ENCODE assay signal across 11 cellular contexts in the genomic region with DNA sequence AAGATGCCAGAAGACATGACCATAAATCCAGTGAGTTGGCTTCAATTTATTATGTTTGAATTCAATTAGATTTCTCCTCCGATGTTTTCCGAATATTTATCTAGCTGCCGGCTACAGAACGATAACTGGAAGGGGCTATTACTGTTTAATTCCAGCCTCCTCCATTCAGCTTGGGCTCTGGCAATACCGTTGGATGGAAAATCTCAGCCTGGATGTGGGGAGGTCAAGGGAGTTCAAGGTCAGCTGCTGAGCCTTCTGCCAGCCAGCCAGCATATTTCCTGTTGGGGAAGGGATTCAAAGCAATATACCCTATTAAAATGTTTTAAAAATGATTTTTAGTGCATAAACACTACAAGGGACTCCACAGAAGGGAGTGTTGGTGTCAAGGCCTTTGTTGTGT. TPM values are rescaled to one million over a fixed set of nuclear protein-coding genes. Genes with fewer than 3 reads are reported as not detected.
"Had no signal": no experiment of that assay in that cellular context is flagged by ENCODE, and none has a peak within 500 bp of the region (broad histone marks: within the 10 kb centered on the region; RNA-seq: fewer than 3 reads in every experiment).

No MANE protein-coding gene starts in this region.

RNA-seq across cellular contexts. Expression of a gene that starts 34.9 kb away (rescaled TPM):
- total RNA-seq: NCI-H460, OCI-LY7, PC-3, PC-9, Peyer's patch, Right ventricle myocardium inferior, RPMI7951, SJCRH30, SJSA1, SK-MEL-5 had no signal
- polyA plus RNA-seq: SK-N-SH had no signal

RNA-seq across cellular contexts. Expression of a gene that starts 46.2 kb away (rescaled TPM):
- total RNA-seq: NCI-H460, OCI-LY7, PC-3, PC-9, Right ventricle myocardium inferior, RPMI7951, SJCRH30, SK-MEL-5 had no signal
- polyA plus RNA-seq: SK-N-SH had no signal
